16 cellular contexts compared by ENCODE assay signal in the genomic region with DNA sequence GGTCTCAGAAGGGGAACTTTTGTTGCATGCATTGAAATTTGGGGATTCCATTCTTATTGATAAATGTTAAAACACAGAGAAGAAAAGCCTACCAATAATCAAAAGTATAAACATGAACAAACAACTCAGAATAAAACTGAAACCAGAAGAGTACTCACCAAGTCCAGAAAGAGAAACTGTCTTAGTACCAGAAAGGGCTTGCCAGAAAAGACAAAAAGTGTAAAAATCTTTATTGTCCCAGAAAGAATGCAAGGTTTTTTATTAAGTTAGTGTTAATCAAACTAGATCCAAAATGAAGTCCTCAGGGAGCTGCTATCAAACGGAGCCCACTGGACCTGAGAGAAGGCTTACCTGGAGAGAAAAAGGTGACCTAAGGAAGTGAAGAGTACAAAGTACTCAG.
"Had no signal": no experiment of that assay in that cellular context is flagged by ENCODE, and none has a peak within 500 bp of the region (broad histone marks: within the 10 kb centered on the region; RNA-seq: fewer than 3 reads in every experiment).

No MANE protein-coding gene starts in this region.

- H3K36me3 ChIP-seq: esophagus muscularis mucosa, gastrocnemius medialis, heart right ventricle, neutrophil, right lobe of liver, thyroid gland had no signal

- DNase-seq: effector memory CD4-positive, alpha-beta T cell; gastrocnemius medialis; heart right ventricle; hypothalamus; kidney glomerular epithelial cell; mammary epithelial cell; naive thymus-derived CD4-positive, alpha-beta T cell; nephron progenitor cell; psoas muscle; retina; right lobe of liver; stimulated activated CD4-positive, alpha-beta T cell treated with anti-CD3 and anti-CD28 coated beads, Interleukin-4, amount 100 ng/mL, for 4 hours; stimulated activated naive B cell treated with anti-CD40 and anti-IgM and Interleukin-4, amounts not matched to agents 10 μg/mL and 1 μg/mL and 100 μg/mL, for 72 hours; thyroid gland had no signal

- H3K27ac ChIP-seq: esophagus muscularis mucosa, gastrocnemius medialis, heart right ventricle, neutrophil, psoas muscle, right lobe of liver, thyroid gland had no signal

- H3K4me3 ChIP-seq: esophagus muscularis mucosa, gastrocnemius medialis, heart right ventricle, psoas muscle, right lobe of liver, thyroid gland had no signal

- H3K27me3 ChIP-seq: esophagus muscularis mucosa, gastrocnemius medialis, heart right ventricle, neutrophil, right lobe of liver, thyroid gland had no signal

- H3K4me1 ChIP-seq: esophagus muscularis mucosa, gastrocnemius medialis, heart right ventricle, psoas muscle, right lobe of liver, thyroid gland had no signal

- H3K9me3 ChIP-seq: esophagus muscularis mucosa, gastrocnemius medialis, heart right ventricle, neutrophil, psoas muscle, right lobe of liver, thyroid gland had no signal

- ATAC-seq: gastrocnemius medialis; heart right ventricle; naive thymus-derived CD4-positive, alpha-beta T cell; psoas muscle; right lobe of liver; stimulated activated naive B cell treated with anti-CD40 and anti-IgM and Interleukin-4, amounts not matched to agents 10 μg/mL and 1 μg/mL and 100 μg/mL, for 72 hours had no signal
